In genomic region chr17:82781894-82782274, GRCh38 we compare ENCODE assay signal across 8 cellular contexts. TPM values are rescaled to one million over a fixed set of nuclear protein-coding genes. Genes with fewer than 3 reads are reported as not detected.
DNase-seq lines count a peak whose midpoint lies in the region; ATAC-seq and TF ChIP-seq lines count a peak whose summit lies in the region.

No MANE protein-coding gene starts in this region.

- H3K36me3 Mint-ChIP-seq in CD4-positive, alpha-beta memory T cell, result peaks cover 10 to 28% of the 10 kb centered on the region in 2 donors
- peaks cover 28% of the 10 kb centered on the region for H3K36me3 Mint-ChIP-seq in activated B cell treated with CpG ODN at 0.5 μM for 24 hours (ENCODE audit: low read depth)

- H3K27me3 ChIP-seq in CD4-positive, alpha-beta memory T cell (ENCODE audit: insufficient read depth, low read length), result no peaks in the 10 kb centered on the region
- H3K27me3 ChIP-seq in H7 (ENCODE audit: control insufficient read depth, insufficient read depth, low read length), result no peaks in the 10 kb centered on the region
- no peaks in the 10 kb centered on the region for H3K27me3 ChIP-seq in mammary epithelial cell (ENCODE audit: insufficient read depth, low read length)

- no peak overlapping the region for H3K4me3 ChIP-seq in CD4-positive, alpha-beta memory T cell (ENCODE audit: low read length in 2 of 2)
- H3K4me3 ChIP-seq in H7 (ENCODE audit: insufficient read depth, low read depth, low read length) (no peak overlapping the region), mammary epithelial cell (replicated peaks in 1 of 3; ENCODE audit: insufficient read depth in 1 of 3, low read depth in 2 of 3, low read length in 3 of 3) (no peak overlapping the region)

- CTCF ChIA-PET in CD4-positive, alpha-beta memory T cell (lab: Charles Lee; ENCODE audit: partially characterized antibody), result interaction anchor here (0.7 to 2.6 kb wide), 24 partner anchors 9 to 422 kb away, joined by 3 to 20 read pairs (median 5); no protein-coding TSS in a partner anchor
- CTCF ChIA-PET in activated B cell treated with CpG ODN at 0.5 μM for 24 hours (lab: Charles Lee), result interaction anchor here (0.6 to 4.3 kb wide), 33 partner anchors 11 to 425 kb away, joined by 3 to 49 read pairs (median 3); no protein-coding TSS in a partner anchor
- CTCF ChIA-PET in mammary epithelial cell (lab: Charles Lee; ENCODE audit: low non-redundant PET), result interaction anchor here (0.5 to 0.7 kb wide), 3 partner anchors 130 to 182 kb away, joined by 3 to 4 read pairs (median 3); no protein-coding TSS in a partner anchor

- no peak overlapping the region for H2AFZ ChIP-seq in mammary epithelial cell (ENCODE audit: low read depth, low read length)

- no peak overlapping the region for H3K27ac ChIP-seq in CD4-positive, alpha-beta memory T cell (ENCODE audit: low read depth, low read length)
- no peak overlapping the region for H3K27ac ChIP-seq in mammary epithelial cell (ENCODE audit: insufficient read depth, low read depth, low read length)

- H4K20me1 ChIP-seq in mammary epithelial cell (ENCODE audit: insufficient read depth, low read length), result no peaks in the 10 kb centered on the region

- H3K27me3 Mint-ChIP-seq in CD4-positive, alpha-beta memory T cell, result no peaks in the 10 kb centered on the region
- H3K27me3 Mint-ChIP-seq in activated B cell treated with CpG ODN at 0.5 μM for 24 hours, result no peaks in the 10 kb centered on the region

- ATAC-seq in activated B cell treated with CpG ODN at 0.5 μM for 24 hours (ENCODE audit: low read depth), result peak; percentile 100
- no peak for ATAC-seq in GM21526 (IDR thresholded peaks at IDR 0.05; ENCODE audit: low FRiP score, unreplicated experiment)

- POLR2A ChIA-PET in CD4-positive, alpha-beta memory T cell (lab: Charles Lee; ENCODE audit: partially characterized antibody), result interaction anchor here (0.6 to 1.6 kb wide), 2 partner anchors 82 to 135 kb away, joined by 3 to 5 read pairs; no protein-coding TSS in a partner anchor
- POLR2A ChIA-PET in activated B cell treated with CpG ODN at 0.5 μM for 24 hours (lab: Charles Lee), result interaction anchor here (0.7 to 1.0 kb wide), 4 partner anchors 82 to 418 kb away, joined by 3 to 6 read pairs (median 4); no protein-coding TSS in a partner anchor

- in situ Hi-C loops in mammary epithelial cell (cut with MboI; ENCODE audit: low sequenced_read_pairs in 2 of 2), result loop anchor here in 1 of 2 donors (5.0 kb wide), 1 partner anchor 90 kb away; no protein-coding TSS in a partner anchor

- peak; percentile 79 to 85 (median 82) for DNase-seq in CD4-positive, alpha-beta memory T cell
- DNase-seq in H7 (peak; percentile 98), NCI-H2227 (lab: John Stamatoyannopoulos, UW; ENCODE audit: unreplicated experiment) (peak; percentile 83), activated B cell treated with CpG ODN at 0.5 μM for 24 hours (peak; percentile 85), mammary epithelial cell (peak; percentile 62), islet precursor cell (peak; percentile 94)
- DNase-seq in stimulated activated CD4-positive, alpha-beta T cell treated with anti-CD3 and anti-CD28 coated beads, Interleukin-15, amount 100 ng/mL, for 48 hours (ENCODE audit: low read depth in 2 of 2), result peak; percentile 64 to 71

- H3K4me3 Mint-ChIP-seq in CD4-positive, alpha-beta memory T cell, result no peak overlapping the region
- no peak overlapping the region for H3K4me3 Mint-ChIP-seq in activated B cell treated with CpG ODN at 0.5 μM for 24 hours

- dilution Hi-C loops in mammary epithelial cell (cut with HindIII; ENCODE audit: low sequenced_read_pairs), result no loop called here

- BruUV-seq in mammary epithelial cell (replicated peaks; lab: Mats Ljungman, UMichigan), result no TSS peak

- peaks cover 5 to 16% (median 11%) of the 10 kb centered on the region in 4 donors for H3K4me1 Mint-ChIP-seq in CD4-positive, alpha-beta memory T cell
- peaks cover 11% of the 10 kb centered on the region for H3K4me1 Mint-ChIP-seq in activated B cell treated with CpG ODN at 0.5 μM for 24 hours

- H3K9me3 ChIP-seq in CD4-positive, alpha-beta memory T cell (ENCODE audit: control insufficient read depth in 1 of 2, low read length in 2 of 2), result no peaks in the 10 kb centered on the region
- H3K9me3 ChIP-seq in mammary epithelial cell (replicated peaks; ENCODE audit: insufficient read depth, low read length), result no peaks in the 10 kb centered on the region

- H3K9ac ChIP-seq in mammary epithelial cell (ENCODE audit: insufficient read depth, low read length), result no peak overlapping the region

- H3K4me2 ChIP-seq in mammary epithelial cell (ENCODE audit: insufficient read depth, low read depth, low read length), result no peak overlapping the region

- peaks cover 0 to 1% (median 0%) of the 10 kb centered on the region in 8 donors for H3K9me3 Mint-ChIP-seq in CD4-positive, alpha-beta memory T cell
- H3K9me3 Mint-ChIP-seq in activated B cell treated with CpG ODN at 0.5 μM for 24 hours, result no peaks in the 10 kb centered on the region

- WGBS in mammary epithelial cell (ENCODE audit: low coverage, missing lambda C conversion rate), result 26% methylated on average over 8 of the region's 8 CpGs

- H3K36me3 ChIP-seq in CD4-positive, alpha-beta memory T cell (ENCODE audit: insufficient read depth, low read length), result peaks cover 14% of the 10 kb centered on the region
- H3K36me3 ChIP-seq in H7 (replicated peaks; ENCODE audit: control insufficient read depth, insufficient read depth, low read length) (peaks cover 14% of the 10 kb centered on the region), mammary epithelial cell (ENCODE audit: insufficient read depth, low read length) (peaks cover 3% of the 10 kb centered on the region)

- H3K27ac Mint-ChIP-seq in CD4-positive, alpha-beta memory T cell, result peak overlapping the region in 4 of 7 donors; percentile 63 to 72 (median 70)
- no peak overlapping the region for H3K27ac Mint-ChIP-seq in activated B cell treated with CpG ODN at 0.5 μM for 24 hours

- intact Hi-C loops in CD4-positive, alpha-beta memory T cell (cut with micrococcal nuclease), result loop anchor here (1.0 kb wide), 3 partner anchors 82 to 135 kb away; no protein-coding TSS in a partner anchor
- intact Hi-C loops in activated B cell treated with CpG ODN at 0.5 μM for 24 hours (cut with micrococcal nuclease) (loop anchor here (1.0 to 10.0 kb wide), 4 partner anchors 89 to 273 kb away; no protein-coding TSS in a partner anchor), mammary epithelial cell (cut with micrococcal nuclease) (loop anchor here (1.0 kb wide), 2 partner anchors 92 to 131 kb away; no protein-coding TSS in a partner anchor)

- peak; percentile 87 for TF ChIP-seq CTCF in activated B cell treated with CpG ODN at 0.5 μM for 24 hours (IDR thresholded peaks at IDR 0.05)
- TF ChIP-seq CTCF in mammary epithelial cell (conservative IDR thresholded peaks at IDR 0.05 in 1 of 2, IDR thresholded peaks at IDR 0.05 in 1 of 2; ENCODE audit: extremely low read depth in 1 of 2, insufficient read depth in 1 of 2, low read depth in 1 of 2, low read length in 2 of 2), result peak; percentile 91 to 100

- peaks cover 5% of the 10 kb centered on the region for H3K4me1 ChIP-seq in CD4-positive, alpha-beta memory T cell (ENCODE audit: insufficient read depth, low read length)
- peaks cover 6% of the 10 kb centered on the region for H3K4me1 ChIP-seq in mammary epithelial cell (ENCODE audit: insufficient read depth, low read length)

- H3K79me2 ChIP-seq in mammary epithelial cell (ENCODE audit: insufficient read depth, low read length), result peaks cover 5% of the 10 kb centered on the region

RNA-seq across cellular contexts. Expression of gene TBCD, which starts 30.0 kb away (rescaled TPM):
- 100 to 1,000 TPM; 257 to 263 TPM for total RNA-seq in CD4-positive, alpha-beta memory T cell
- polyA plus RNA-seq in CD4-positive, alpha-beta memory T cell, result 100 to 1,000 TPM; 102 to 126 TPM
- total RNA-seq in H7 (2014; rRNA removed; shearing (Covaris generic)), result 74.1 and 101 TPM in 2 replicates
- total RNA-seq in activated B cell treated with CpG ODN at 0.5 μM for 24 hours, result 49.9 and 50.9 TPM in 2 replicates
- 10 to 100 TPM; 28.7 to 90.9 TPM for total RNA-seq in mammary epithelial cell
- polyA plus RNA-seq in mammary epithelial cell, result 69.5 TPM
- polyA minus RNA-seq in mammary epithelial cell, result 80.5 TPM

RNA-seq across cellular contexts. Expression of gene FN3K, which starts 46.5 kb away (rescaled TPM):
- 1 to 10 TPM; 5.3 to 8.1 TPM for total RNA-seq in CD4-positive, alpha-beta memory T cell
- under 1 TPM; 0.26 to 0.77 TPM for polyA plus RNA-seq in CD4-positive, alpha-beta memory T cell
- 3.3 and 3.8 TPM in 2 replicates for total RNA-seq in H7 (2014; rRNA removed; shearing (Covaris generic))
- total RNA-seq in activated B cell treated with CpG ODN at 0.5 μM for 24 hours, result 0.44 and 0.98 TPM in 2 replicates
- total RNA-seq in mammary epithelial cell, result 1 to 10 TPM; 2.2 to 4.2 TPM
- 0.14 TPM for polyA plus RNA-seq in mammary epithelial cell
- not detected for polyA minus RNA-seq in mammary epithelial cell

RNA-seq across cellular contexts. Expression of gene ZNF750, which starts 57.9 kb away (rescaled TPM):
- total RNA-seq in CD4-positive, alpha-beta memory T cell, result not detected
- not detected for polyA plus RNA-seq in CD4-positive, alpha-beta memory T cell
- not detected in 2 replicates for total RNA-seq in H7 (2014; rRNA removed; shearing (Covaris generic))
- total RNA-seq in activated B cell treated with CpG ODN at 0.5 μM for 24 hours (not detected in 2 replicates), mammary epithelial cell (1 to 10 TPM in 1 of 2 donors, under 1 TPM in 1; 0.33 to 1.1 TPM)
- 0.23 TPM for polyA plus RNA-seq in mammary epithelial cell
- 3.4 TPM for polyA minus RNA-seq in mammary epithelial cell
